Comparison of ENCODE assay signal across 19 cellular contexts in genomic region chr7:47639495-47640110, GRCh38. TPM values are rescaled to one million over a fixed set of nuclear protein-coding genes. Genes with fewer than 3 reads are reported as not detected.
A peak's percentile ranks its signal among the peaks of the same experiment; 100 is the strongest.
DNase-seq lines count a peak whose midpoint lies in the region; ATAC-seq, FAIRE-seq and TF ChIP-seq lines count a peak whose summit lies in the region.
"Had no signal": no experiment of that assay in that cellular context is flagged by ENCODE, and none has a peak within 500 bp of the region (broad histone marks: within the 10 kb centered on the region; RNA-seq: fewer than 3 reads in every experiment).

No MANE protein-coding gene starts in this region.

- H3K79me2 ChIP-seq in astrocyte (ENCODE audit: insufficient read depth, low read length): no peaks in the 10 kb centered on the region

- no peak for DNase-seq in astrocyte (ENCODE audit: low read depth)
- DNase-seq in memory B cell (ENCODE audit: low spot score in 2 of 2): no peak
- DNase-seq in substantia nigra (lab: John Stamatoyannopoulos, UW): no peak
- DNase-seq in HT-29 (ENCODE audit: low spot score): no peak
- no peak for DNase-seq in activated CD4-positive, alpha-beta T cell treated with anti-CD3 and anti-CD28 coated beads for 1 hour
- no peak for DNase-seq in Caco-2
- DNase-seq: ACHN; BE2C; CD8-positive, alpha-beta memory T cell; DMS 273 treated with DMSO at 0.1 percent for 48 hours; NCI-H1092 treated with DMSO at 0.1 percent for 48 hours; NCI-H1694; NCI-H69 had no signal

- H3K27me3 ChIP-seq in BLaER1 (no peaks in the 10 kb centered on the region), astrocyte (ENCODE audit: insufficient read depth, low read length) (no peaks in the 10 kb centered on the region), rectal smooth muscle tissue (ENCODE audit: control insufficient read depth, insufficient read depth, low read length) (no peaks in the 10 kb centered on the region), Caco-2 (replicated peaks; ENCODE audit: control insufficient read depth, insufficient read depth, low read length) (no peaks in the 10 kb centered on the region)
- H3K27me3 ChIP-seq: BE2C had no signal

- peaks cover 9% of the 10 kb centered on the region for H3K27me3 Mint-ChIP-seq in astrocyte (ENCODE audit: low read depth, unreplicated experiment)
- peaks cover 2% of the 10 kb centered on the region for H3K27me3 Mint-ChIP-seq in memory B cell
- no peaks in the 10 kb centered on the region for H3K27me3 Mint-ChIP-seq in Caco-2 (ENCODE audit: insufficient read depth, unreplicated experiment)

- H3K27ac ChIP-seq in BLaER1: no peak overlapping the region
- peak overlapping the region; percentile 57 for H3K27ac ChIP-seq in astrocyte (ENCODE audit: low read depth, low read length)
- peak overlapping the region; percentile 56 for H3K27ac ChIP-seq in rectal smooth muscle tissue (ENCODE audit: low read depth, low read length)
- H3K27ac ChIP-seq in substantia nigra (ENCODE audit: low read depth, low read length, poor library complexity, severe bottlenecking): no peak overlapping the region
- H3K27ac ChIP-seq: HL-60, KMS-11 had no signal

- BruUV-seq in Caco-2 (replicated peaks; lab: Mats Ljungman, UMichigan): no TSS peak

- intact Hi-C loops in Caco-2 (cut with micrococcal nuclease; ENCODE audit: unreplicated experiment): loop anchor here (5.0 kb wide), 1 partner anchor 178 kb away; no protein-coding TSS in a partner anchor

- peak overlapping the region; percentile 42 for H3K4me2 ChIP-seq in BLaER1
- H3K4me2 ChIP-seq in astrocyte (ENCODE audit: low read length): no peak overlapping the region
- H3K4me2 ChIP-seq: GM23338, KMS-11 had no signal

- H3K4me3 ChIP-seq in BLaER1: no peak overlapping the region
- H3K4me3 ChIP-seq in astrocyte (ENCODE audit: insufficient read depth, low read depth, low read length): no peak overlapping the region
- no peak overlapping the region for H3K4me3 ChIP-seq in rectal smooth muscle tissue (ENCODE audit: low read length)
- no peak overlapping the region for H3K4me3 ChIP-seq in Caco-2 (ENCODE audit: low read depth, low read length)
- H3K4me3 ChIP-seq: GM23338 had no signal

- H3K9me3 Mint-ChIP-seq in astrocyte (ENCODE audit: unreplicated experiment) (peaks cover 4% of the 10 kb centered on the region), memory B cell (peaks cover 5% of the 10 kb centered on the region), Caco-2 (ENCODE audit: unreplicated experiment) (peaks cover 15% of the 10 kb centered on the region)

- ATAC-seq in memory B cell (ENCODE audit: low read depth): no peak
- ATAC-seq: GM23338, Right ventricle myocardium inferior had no signal

- no peak overlapping the region for H3K27ac Mint-ChIP-seq in astrocyte (ENCODE audit: unreplicated experiment)
- H3K27ac Mint-ChIP-seq in memory B cell: peak overlapping the region; percentile 1
- no peak overlapping the region for H3K27ac Mint-ChIP-seq in Caco-2 (ENCODE audit: unreplicated experiment)
- H3K27ac Mint-ChIP-seq: CD8-positive, alpha-beta memory T cell; GM23338 had no signal

- H3K9ac ChIP-seq in BLaER1 (no peak overlapping the region), astrocyte (ENCODE audit: low read length) (no peak overlapping the region), rectal smooth muscle tissue (ENCODE audit: low read length) (no peak overlapping the region)
- H3K9ac ChIP-seq: KMS-11 had no signal

- H3K4me3 Mint-ChIP-seq in astrocyte (ENCODE audit: unreplicated experiment) (no peak overlapping the region), memory B cell (no peak overlapping the region), Caco-2 (ENCODE audit: unreplicated experiment) (no peak overlapping the region)
- H3K4me3 Mint-ChIP-seq: CD8-positive, alpha-beta memory T cell; GM23338 had no signal

- TF ChIP-seq CTCF in astrocyte (IDR thresholded peaks at IDR 0.05; ENCODE audit: insufficient read depth, low read depth, low read length): no peak
- no peak for TF ChIP-seq CTCF in Caco-2 (IDR thresholded peaks at IDR 0.05; ENCODE audit: insufficient read depth in 1 of 2, low read depth in 1 of 2, low read length in 1 of 2, severe bottlenecking in 1 of 2, unreplicated experiment in 1 of 2)

- H4K20me1 ChIP-seq in BLaER1 (no peaks in the 10 kb centered on the region), astrocyte (ENCODE audit: insufficient read depth, low read length) (no peaks in the 10 kb centered on the region)

- H3K36me3 ChIP-seq in BLaER1: no peaks in the 10 kb centered on the region
- no peaks in the 10 kb centered on the region for H3K36me3 ChIP-seq in astrocyte (ENCODE audit: insufficient read depth, low read length)
- H3K36me3 ChIP-seq in rectal smooth muscle tissue (ENCODE audit: control insufficient read depth, insufficient read depth, low read length): no peaks in the 10 kb centered on the region
- no peaks in the 10 kb centered on the region for H3K36me3 ChIP-seq in Caco-2 (ENCODE audit: control insufficient read depth, insufficient read depth, low read length)
- H3K36me3 ChIP-seq: BE2C had no signal

- H2AFZ ChIP-seq in astrocyte (ENCODE audit: low read depth, low read length): no peak overlapping the region

- H3K9me3 ChIP-seq in BLaER1 (peaks cover 22% of the 10 kb centered on the region), astrocyte (ENCODE audit: insufficient read depth, low read depth, low read length) (no peaks in the 10 kb centered on the region), Caco-2 (peaks cover 20% of the 10 kb centered on the region)
- H3K9me3 ChIP-seq: BE2C had no signal

- POLR2A ChIA-PET in Caco-2 (lab: Charles Lee): interaction anchor here (1.0 kb wide), 1 partner anchor 48 kb away, joined by 4 read pairs; no protein-coding TSS in a partner anchor

- H3K4me1 ChIP-seq in BLaER1 (peaks cover 65% of the 10 kb centered on the region), astrocyte (ENCODE audit: insufficient read depth, low read length) (peaks cover 54% of the 10 kb centered on the region), rectal smooth muscle tissue (ENCODE audit: control insufficient read depth, insufficient read depth, low read length) (peaks cover 30% of the 10 kb centered on the region), Caco-2 (peaks cover 28% of the 10 kb centered on the region)

- FAIRE-seq in astrocyte (lab: Jason Lieb, UNC): no peak

- H3K36me3 Mint-ChIP-seq in astrocyte (ENCODE audit: low read depth, unreplicated experiment) (no peaks in the 10 kb centered on the region), memory B cell (peaks cover 10% of the 10 kb centered on the region), Caco-2 (ENCODE audit: insufficient read depth, unreplicated experiment) (no peaks in the 10 kb centered on the region)

- H3K4me1 Mint-ChIP-seq in astrocyte (ENCODE audit: low read depth, unreplicated experiment) (peaks cover 14% of the 10 kb centered on the region), memory B cell (peaks cover 20% of the 10 kb centered on the region), Caco-2 (ENCODE audit: low read depth, unreplicated experiment) (peaks cover 38% of the 10 kb centered on the region)
- H3K4me1 Mint-ChIP-seq: CD8-positive, alpha-beta memory T cell had no signal

- CTCF ChIA-PET in Caco-2 (lab: Charles Lee): no interaction called here

RNA-seq across cellular contexts. Expression of gene TNS3, which starts 57.7 kb away (rescaled TPM):
- total RNA-seq in astrocyte: 92.9 and 105 TPM in 2 replicates
- total RNA-seq in HT-29 (2014; rRNA removed; shearing (Covaris generic)): 32.2 and 45.2 TPM in 2 replicates
- 252 and 263 TPM in 2 replicates for total RNA-seq in Caco-2 (2022)

Comparison
In these comparisons a context has a peak if more than half of its experiments do, and no peak if none do; other contexts are left out.
1. H3K27ac ChIP-seq: peak in astrocyte (single experiment) and rectal smooth muscle tissue (single experiment); none in BLaER1 (single experiment) and substantia nigra (single experiment).